In the genomic region with DNA sequence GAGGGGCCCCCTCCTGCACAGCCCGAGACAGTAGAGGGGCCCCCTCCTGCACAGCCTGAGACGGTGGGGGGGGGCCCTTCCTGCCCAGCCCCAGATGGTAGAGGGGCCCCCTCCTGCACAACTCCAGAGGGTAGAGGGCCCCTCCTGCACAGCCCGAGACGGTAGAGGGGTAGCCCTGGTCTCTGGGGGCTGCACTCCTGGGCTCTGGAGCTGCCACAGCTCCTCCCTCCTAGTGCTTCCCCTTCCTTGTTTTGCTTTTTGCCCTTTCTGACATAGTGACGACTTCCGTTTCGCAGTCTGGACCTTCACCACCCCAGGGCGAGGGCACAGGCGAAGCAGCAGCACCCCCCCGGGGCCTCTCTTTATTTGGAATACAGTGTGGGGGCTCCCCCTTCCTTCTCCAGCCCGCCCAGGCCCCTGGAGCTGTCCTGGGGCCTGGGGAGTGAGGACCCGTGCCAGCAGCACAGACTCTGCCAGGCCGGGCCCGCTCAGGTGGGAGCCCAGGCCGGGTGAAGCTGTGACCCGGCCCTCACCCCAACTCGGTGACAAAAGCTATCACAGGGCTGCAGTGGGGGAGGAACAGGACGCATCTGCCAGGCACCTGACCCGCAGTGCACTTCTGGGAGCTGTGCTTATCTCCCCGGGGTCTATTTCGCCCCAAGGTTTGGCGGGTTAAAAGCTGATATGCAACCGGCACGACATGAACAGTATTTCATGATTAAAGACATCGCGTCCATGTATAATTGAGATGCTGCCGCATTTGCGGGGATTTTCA, we compare ENCODE assay signal across 8 cellular contexts. TPM values are rescaled to one million over a fixed set of nuclear protein-coding genes. Genes with fewer than 3 reads are reported as not detected.
DNase-seq lines count a peak whose midpoint lies in the region; ATAC-seq, FAIRE-seq and TF ChIP-seq lines count a peak whose summit lies in the region.

No MANE protein-coding gene starts in this region.

- CTCF ChIA-PET in T-cell (lab: Charles Lee), result interaction anchor here (0.6 to 2.5 kb wide), 9 partner anchors 24 to 386 kb away, joined by 3 to 11 read pairs (median 5); a partner anchor contains a TSS

- H3K27me3 ChIP-seq in BE2C (no peaks in the 10 kb centered on the region), adrenal gland (no peaks in the 10 kb centered on the region)

- WGBS in adrenal gland, 4 donors, result 0 to 2% (median 1%) methylated on average over 15 to 28 of the region's 28 CpGs

- no peaks in the 10 kb centered on the region for H3K27me3 Mint-ChIP-seq in T-cell

- H3K4me3 ChIP-seq in BE2C (ENCODE audit: low read depth, low read length) (peak overlapping the region; percentile 64), adrenal gland (peak overlapping the region in 3 of 4 donors; percentile 56 to 71 (median 70))

- ATAC-seq in GM19025 (IDR thresholded peaks at IDR 0.05; ENCODE audit: low read depth, unreplicated experiment) (peak; percentile 38), T-cell (replicated peaks in 1 of 4) (peak; percentile 42 to 57 (median 53)), left ventricle myocardium superior (peak; percentile 41)

- H3K36me3 Mint-ChIP-seq in T-cell, result no peaks in the 10 kb centered on the region

- H3K9me3 ChIP-seq in BE2C (no peaks in the 10 kb centered on the region), adrenal gland (replicated peaks in 1 of 3) (no peaks in the 10 kb centered on the region)

- peak overlapping the region; percentile 93 to 96 for H3K27ac Mint-ChIP-seq in T-cell

- H3K27ac ChIP-seq in adrenal gland, result peak overlapping the region; percentile 84 to 98 (median 93)

- TF ChIP-seq POLR2A in adrenal gland (IDR thresholded peaks at IDR 0.05), result peak; percentile 38 to 58

- DNase-seq in BE2C (peak; percentile 39), HTR-8/SVneo (ENCODE audit: insufficient read length, low spot score) (peak; percentile 55), T-cell (peak; percentile 62 to 85 (median 73)), adrenal gland (peak; percentile 65 to 88 (median 81)), left ventricle myocardium superior (peak; percentile 81), putamen (ENCODE audit: low spot score) (peak; percentile 71), ecto neural progenitor cell (ENCODE audit: low spot score) (no peak)

- POLR2A ChIA-PET in T-cell (lab: Charles Lee), result interaction anchor here (0.5 to 2.3 kb wide), 3 partner anchors 8 to 58 kb away, joined by 3 to 7 read pairs (median 4); no protein-coding TSS in a partner anchor

- H3K9me3 Mint-ChIP-seq in T-cell, result no peaks in the 10 kb centered on the region

- intact Hi-C loops in adrenal gland (cut with DNase I) (no loop called here), left ventricle myocardium superior (cut with micrococcal nuclease) (no loop called here)

- no peak for TF ChIP-seq CTCF in BE2C (IDR thresholded peaks at IDR 0.05; ENCODE audit: low read depth, low read length)
- TF ChIP-seq CTCF in adrenal gland (IDR thresholded peaks at IDR 0.05), result no peak

- H3K36me3 ChIP-seq in BE2C (no peaks in the 10 kb centered on the region), adrenal gland (replicated peaks in 1 of 2) (no peaks in the 10 kb centered on the region)

- H3K4me1 Mint-ChIP-seq in T-cell, result peaks cover 46 to 49% (median 47%) of the 10 kb centered on the region in 3 donors

- H3K4me1 ChIP-seq in BE2C (peaks cover 6% of the 10 kb centered on the region), adrenal gland (replicated peaks in 1 of 2) (peaks cover 17 to 25% of the 10 kb centered on the region in 2 donors)

- H3K4me3 Mint-ChIP-seq in T-cell, result peak overlapping the region; percentile 83 to 89 (median 87)

- FAIRE-seq in HTR-8/SVneo (lab: Jason Lieb, UNC), result peak; percentile 77

RNA-seq across cellular contexts. Expression of a gene that starts 1.1 kb away (rescaled TPM):
- polyA plus RNA-seq in BE2C (2012; ENCODE audit: insufficient read depth, insufficient read length, low read depth), result 128 TPM
- 10 to 100 TPM; 17.3 to 37.6 (median 35.3) TPM for total RNA-seq in T-cell
- 10 to 100 TPM; 19.9 to 64.0 (median 33.6) TPM for total RNA-seq in adrenal gland
- 10 to 100 TPM; 19.8 to 39.7 (median 25.8) TPM for polyA plus RNA-seq in adrenal gland
- total RNA-seq in left ventricle myocardium superior, result 11.2 TPM

RNA-seq across cellular contexts. Expression of a gene that starts 29.3 kb away (rescaled TPM):
- polyA plus RNA-seq in BE2C (2012; ENCODE audit: insufficient read depth, insufficient read length, low read depth), result 29.5 TPM
- total RNA-seq in T-cell (100 to 1,000 TPM; 163 to 214 (median 211) TPM), adrenal gland (100 to 1,000 TPM in 6 of 8 donors, 10 to 100 TPM in 2; 55.2 to 127 (median 116) TPM), left ventricle myocardium superior (16.0 TPM)
- 100 to 1,000 TPM in 2 of 3 donors, 10 to 100 TPM in 1; 11.6 to 554 (median 238) TPM for polyA plus RNA-seq in adrenal gland

RNA-seq across cellular contexts. Expression of a gene that starts 47.3 kb away (rescaled TPM):
- 32.7 TPM for polyA plus RNA-seq in BE2C (2012; ENCODE audit: insufficient read depth, insufficient read length, low read depth)
- total RNA-seq in T-cell, result 1 to 10 TPM in 3 of 5 donors, under 1 TPM in 2; 0.72 to 3.3 (median 1.0) TPM
- total RNA-seq in adrenal gland, result 1 to 10 TPM in 7 of 8 donors, under 1 TPM in 1; 0.30 to 4.2 (median 1.6) TPM
- polyA plus RNA-seq in adrenal gland, result 1 to 10 TPM; 2.9 to 8.2 (median 7.4) TPM
- total RNA-seq in left ventricle myocardium superior, result not detected

RNA-seq across cellular contexts. Expression of a gene that starts 55.4 kb away (rescaled TPM):
- not detected for polyA plus RNA-seq in BE2C (2012; ENCODE audit: insufficient read depth, insufficient read length, low read depth)
- total RNA-seq in T-cell (not detected), adrenal gland (not detected), left ventricle myocardium superior (1.7 TPM)
- polyA plus RNA-seq in adrenal gland, result not detected

RNA-seq across cellular contexts. Expression of a gene that starts 59.1 kb away (rescaled TPM):
- 39.2 TPM for polyA plus RNA-seq in BE2C (2012; ENCODE audit: insufficient read depth, insufficient read length, low read depth)
- total RNA-seq in T-cell, result 100 to 1,000 TPM in 3 of 5 donors, 10 to 100 TPM in 2; 51.0 to 128 (median 119) TPM
- total RNA-seq in adrenal gland, result 10 to 100 TPM; 14.2 to 50.2 (median 31.4) TPM
- polyA plus RNA-seq in adrenal gland, result 10 to 100 TPM; 13.8 to 44.1 (median 26.2) TPM
- 50.2 TPM for total RNA-seq in left ventricle myocardium superior
